Comparison of ENCODE assay signal across 24 cellular contexts in the genomic region with DNA sequence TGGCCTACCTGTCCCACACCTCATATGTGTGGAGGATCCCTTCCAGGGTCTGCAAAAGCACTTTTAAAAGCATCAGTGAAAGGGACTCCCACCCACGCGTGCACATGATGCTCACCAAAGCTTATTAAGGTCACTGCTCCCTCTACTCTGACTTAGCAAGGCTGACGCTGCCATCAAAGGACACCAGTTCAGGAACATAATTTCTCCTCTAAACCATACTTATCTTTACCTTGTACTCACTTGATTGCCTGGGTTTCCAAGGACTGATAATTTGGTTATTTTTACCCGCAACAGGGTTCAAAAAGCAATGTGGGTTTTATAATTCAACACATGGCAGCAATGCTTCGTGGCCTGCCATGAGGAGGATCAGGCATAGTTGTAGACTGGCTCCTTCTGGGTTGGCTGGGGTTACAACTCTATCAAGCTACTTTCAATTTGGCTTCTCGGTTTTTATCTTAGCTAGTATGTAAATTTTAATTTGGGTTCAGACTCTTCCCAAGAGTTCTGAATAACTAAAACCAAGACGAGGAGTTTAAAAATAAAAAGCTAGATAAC. TPM values are rescaled to one million over a fixed set of nuclear protein-coding genes. Genes with fewer than 3 reads are reported as not detected.
"Had no signal": no experiment of that assay in that cellular context is flagged by ENCODE, and none has a peak within 500 bp of the region (broad histone marks: within the 10 kb centered on the region; RNA-seq: fewer than 3 reads in every experiment).

No MANE protein-coding gene starts in this region.

- ATAC-seq: effector memory CD8-positive, alpha-beta T cell; naive thymus-derived CD8-positive, alpha-beta T cell; stimulated activated memory B cell treated with anti-CD40 and anti-IgM and Interleukin-4, amounts not matched to agents 10 μg/mL and 1 μg/mL and 100 μg/mL, for 72 hours; stimulated activated naive CD8-positive, alpha-beta T cell treated with anti-CD3 and anti-CD28 coated beads, Interleukin-15, Interleukin-2, amounts not matched to agents 100 U/mL and 50 U/mL, for 24 hours had no signal

- H3K27ac ChIP-seq: prostate gland, skin epidermis, spleen, testis, tibial artery, upper lobe of left lung, uterus had no signal

- H3K27me3 ChIP-seq: spleen, testis, tibial artery, upper lobe of left lung, uterus had no signal

- H3K36me3 ChIP-seq: uterus had no signal

- H3K4me1 ChIP-seq: prostate gland, spleen, testis, tibial artery, upper lobe of left lung, uterus had no signal

- H3K9me3 ChIP-seq: prostate gland, spleen, testis, tibial artery, upper lobe of left lung, uterus had no signal

- DNase-seq: cerebellar nuclear complex; cortex of kidney; effector memory CD8-positive, alpha-beta T cell; head of caudate nucleus; hippocampal formation; kidney glomerular epithelial cell; mesenchymal stem cell; naive thymus-derived CD8-positive, alpha-beta T cell; nephron progenitor cell; nucleus accumbens; right cardiac atrium; spleen; stimulated activated CD4-positive, alpha-beta T cell treated with anti-CD3 and anti-CD28 coated beads, Interleukin-4, amount 100 ng/mL, for 4 hours; stimulated activated naive CD8-positive, alpha-beta T cell treated with anti-CD3 and anti-CD28 coated beads, Interleukin-15, Interleukin-2, amounts not matched to agents 100 U/mL and 50 U/mL, for 24 hours; substantia nigra; testis; tibial artery; upper lobe of left lung; uterus had no signal

- H3K4me3 ChIP-seq: prostate gland, skin epidermis, spleen, testis, tibial artery, upper lobe of left lung, uterus had no signal

RNA-seq across cellular contexts. Expression of gene EMILIN3, which starts 52.2 kb away (rescaled TPM):
- total RNA-seq: fibroblast of villous mesenchyme; myocyte; naive thymus-derived CD8-positive, alpha-beta T cell; spleen had no signal
